In the genomic region with DNA sequence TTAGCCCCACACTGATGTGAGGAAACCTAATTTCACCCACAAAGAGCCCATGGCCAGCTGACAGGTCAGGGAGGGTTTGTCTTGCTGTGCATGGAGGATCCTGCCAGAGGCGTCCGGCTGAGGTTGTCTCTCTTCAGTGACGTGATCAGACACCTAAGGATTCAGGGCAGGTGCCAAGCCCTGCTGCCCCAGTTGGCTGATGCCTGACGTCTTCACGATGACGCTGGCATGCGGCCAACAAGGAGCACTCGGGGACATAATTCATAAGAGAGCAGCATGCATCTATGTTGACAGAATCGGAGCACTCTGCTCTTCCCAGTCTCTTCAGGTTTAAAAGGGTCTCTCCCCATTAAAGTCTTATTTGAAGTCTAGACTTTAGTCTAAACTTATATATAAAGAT, we compare ENCODE assay signal across 18 cellular contexts. TPM values are rescaled to one million over a fixed set of nuclear protein-coding genes. Genes with fewer than 3 reads are reported as not detected.
A peak's percentile ranks its signal among the peaks of the same experiment; 100 is the strongest.
DNase-seq lines count a peak whose midpoint lies in the region; ATAC-seq and TF ChIP-seq lines count a peak whose summit lies in the region.
"Had no signal": no experiment of that assay in that cellular context is flagged by ENCODE, and none has a peak within 500 bp of the region (broad histone marks: within the 10 kb centered on the region; RNA-seq: fewer than 3 reads in every experiment).

No MANE protein-coding gene starts in this region.

- H3K9me3 ChIP-seq in right atrium auricular region, result no peaks in the 10 kb centered on the region
- no peaks in the 10 kb centered on the region for H3K9me3 ChIP-seq in gastrocnemius medialis
- peaks cover 0 to 30% (median 0%) of the 10 kb centered on the region in 3 donors for H3K9me3 ChIP-seq in gastroesophageal sphincter
- H3K9me3 ChIP-seq: SJCRH30 had no signal

- H3K4me1 ChIP-seq in right atrium auricular region (no peaks in the 10 kb centered on the region), gastrocnemius medialis (peaks cover 8 to 9% of the 10 kb centered on the region in 2 donors), gastroesophageal sphincter (no peaks in the 10 kb centered on the region)
- H3K4me1 ChIP-seq: SJCRH30 had no signal

- H3K27me3 ChIP-seq in right atrium auricular region (no peaks in the 10 kb centered on the region), gastrocnemius medialis (no peaks in the 10 kb centered on the region), gastroesophageal sphincter (peaks cover 21% of the 10 kb centered on the region)
- H3K27me3 ChIP-seq: SJCRH30 had no signal

- no peak for TF ChIP-seq EP300 in gastroesophageal sphincter (IDR thresholded peaks at IDR 0.05)

- intact Hi-C loops in Right ventricle myocardium superior (cut with DNase I), result no loop called here
- intact Hi-C loops in gastrocnemius medialis (cut with DNase I; ENCODE audit: low total_unique reads), result no loop called here

- no peak overlapping the region for H3K27ac ChIP-seq in right atrium auricular region
- H3K27ac ChIP-seq in gastrocnemius medialis, result no peak overlapping the region
- no peak overlapping the region for H3K27ac ChIP-seq in gastroesophageal sphincter
- H3K27ac ChIP-seq: SJCRH30 had no signal

- TF ChIP-seq CTCF in right atrium auricular region (IDR thresholded peaks at IDR 0.05) (no peak), LNCaP clone FGC (IDR thresholded peaks at IDR 0.05; ENCODE audit: control insufficient read depth, extremely low read depth, insufficient read depth) (no peak), gastrocnemius medialis (IDR thresholded peaks at IDR 0.05 in 4 of 5, conservative IDR thresholded peaks at IDR 0.05 in 1 of 5) (no peak), gastroesophageal sphincter (IDR thresholded peaks at IDR 0.05) (no peak)

- WGBS in gastroesophageal sphincter (ENCODE audit: low coverage in 1 of 2), 2 donors, result 10 to 40% methylated on average over 1 to 3 of the region's 9 CpGs

- in situ Hi-C loops in gastrocnemius medialis (cut with MboI; ENCODE audit: low sequenced_read_pairs in 4 of 4), result no loop called here

- no peaks in the 10 kb centered on the region for H3K36me3 ChIP-seq in right atrium auricular region
- H3K36me3 ChIP-seq in gastrocnemius medialis, result no peaks in the 10 kb centered on the region
- no peaks in the 10 kb centered on the region for H3K36me3 ChIP-seq in gastroesophageal sphincter
- H3K36me3 ChIP-seq: SJCRH30 had no signal

- no peak for TF ChIP-seq POLR2A in gastrocnemius medialis (IDR thresholded peaks at IDR 0.05)
- no peak for TF ChIP-seq POLR2A in gastroesophageal sphincter (IDR thresholded peaks at IDR 0.05)

- DNase-seq in Right ventricle myocardium superior (peak; percentile 51), right atrium auricular region (ENCODE audit: low spot score) (no peak), LNCaP clone FGC (ENCODE audit: low read depth) (peak; percentile 68), NCI-H2227 treated with DMSO at 0.1 percent for 48 hours (lab: John Stamatoyannopoulos, UW) (peak; percentile 8), gastrocnemius medialis (peak; percentile 38 to 45), hepatic stellate cell (ENCODE audit: low spot score) (no peak)
- DNase-seq: activated CD4-positive, alpha-beta T cell treated with anti-CD3 and anti-CD28 coated beads for 4 hours; effector CD4-positive, alpha-beta T cell; EL; foreskin melanocyte; kidney; mammary epithelial cell; NCI-H2081; retina had no signal

- H3K4me3 ChIP-seq in right atrium auricular region (no peak overlapping the region), LNCaP clone FGC (ENCODE audit: low read depth, low read length) (no peak overlapping the region), gastrocnemius medialis (no peak overlapping the region), gastroesophageal sphincter (no peak overlapping the region)
- H3K4me3 ChIP-seq: SJCRH30 had no signal

- ATAC-seq in Right ventricle myocardium superior (ENCODE audit: poor library complexity) (no peak), gastrocnemius medialis (peak; percentile 49 to 58), GM18868 (IDR thresholded peaks at IDR 0.05; ENCODE audit: unreplicated experiment) (no peak), gastroesophageal sphincter (no peak)
- ATAC-seq: HCT116 had no signal

RNA-seq across cellular contexts. Expression of gene PSMB1, which starts 47.8 kb away (rescaled TPM):
- 145 TPM for total RNA-seq in Right ventricle myocardium superior
- total RNA-seq in right atrium auricular region, result 100 to 1,000 TPM; 188 to 245 TPM
- 100 to 1,000 TPM; 340 to 380 (median 357) TPM for total RNA-seq in gastrocnemius medialis
- 100 to 1,000 TPM; 213 to 271 (median 237) TPM for total RNA-seq in gastroesophageal sphincter

RNA-seq across cellular contexts. Expression of gene TBP, which starts 48.9 kb away (rescaled TPM):
- total RNA-seq in Right ventricle myocardium superior (8.1 TPM), right atrium auricular region (10 to 100 TPM; 10.1 to 13.3 TPM), gastrocnemius medialis (10 to 100 TPM in 3 of 4 donors, 1 to 10 TPM in 1; 9.7 to 17.3 (median 15.3) TPM), gastroesophageal sphincter (10 to 100 TPM; 12.1 to 21.8 (median 14.8) TPM)

Comparison
In these comparisons a context has a peak if more than half of its experiments do, and no peak if none do; other contexts are left out.
1. DNase-seq: peak in Right ventricle myocardium superior (single experiment), LNCaP clone FGC (single experiment), NCI-H2227 treated with DMSO at 0.1 percent for 48 hours (single experiment) and gastrocnemius medialis (2 of 2); none in right atrium auricular region (single experiment) and hepatic stellate cell (single experiment).
2. ATAC-seq: peak in gastrocnemius medialis (2 of 2); none in Right ventricle myocardium superior (single experiment), GM18868 (single experiment) and gastroesophageal sphincter (single experiment).